ENCODE assay signal across 18 cellular contexts in the genomic region with DNA sequence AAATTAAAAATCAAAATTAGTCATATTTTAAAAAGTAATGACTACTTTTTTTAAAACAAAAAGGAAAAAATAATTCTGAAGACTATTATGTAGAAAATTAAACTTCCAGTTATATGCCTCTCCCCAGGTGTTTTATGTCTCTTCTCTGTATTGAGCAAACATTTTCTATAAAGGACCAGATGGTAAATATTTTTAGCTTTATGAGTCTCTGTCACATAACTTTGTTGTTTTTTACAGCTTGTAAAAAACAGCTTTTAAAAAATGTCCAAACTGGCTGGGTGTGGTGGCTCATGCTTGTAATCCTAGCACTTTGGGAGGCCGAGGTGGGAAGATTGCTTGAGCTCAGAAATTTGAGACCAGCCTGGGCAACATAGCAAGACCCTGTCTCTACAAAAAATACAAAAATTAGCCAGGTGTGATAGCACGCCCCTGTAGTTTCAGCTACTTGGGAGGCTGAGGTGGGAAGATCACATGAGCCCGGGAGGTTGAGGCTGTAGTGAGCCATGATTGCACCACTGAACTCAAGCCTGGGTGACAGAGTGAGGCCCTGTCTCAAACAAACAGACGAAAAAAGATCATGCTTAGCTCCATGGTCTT.
"Had no signal": no experiment of that assay in that cellular context is flagged by ENCODE, and none has a peak within 500 bp of the region (broad histone marks: within the 10 kb centered on the region; RNA-seq: fewer than 3 reads in every experiment).

No MANE protein-coding gene starts in this region.

- H3K4me1 ChIP-seq: colonic mucosa, gastrocnemius medialis, sigmoid colon had no signal

- H3K4me3 Mint-ChIP-seq: endodermal cell; naive thymus-derived CD8-positive, alpha-beta T cell had no signal

- ATAC-seq: gastrocnemius medialis; heart right ventricle; naive thymus-derived CD8-positive, alpha-beta T cell had no signal

- FAIRE-seq: endothelial cell of umbilical vein, islet of Langerhans had no signal

- H3K9me3 ChIP-seq: colonic mucosa, gastrocnemius medialis, heart right ventricle, neutrophil, sigmoid colon had no signal

- H3K9me3 Mint-ChIP-seq: endodermal cell; naive thymus-derived CD8-positive, alpha-beta T cell had no signal

- H3K4me3 ChIP-seq: colonic mucosa, gastrocnemius medialis, heart right ventricle, sigmoid colon, skin epidermis had no signal

- DNase-seq: colonic mucosa; dermis blood vessel endothelial cell; endodermal cell; erythroblast; gastrocnemius medialis; heart right ventricle; hypothalamus; kidney glomerular epithelial cell; mammary epithelial cell; naive thymus-derived CD8-positive, alpha-beta T cell; sigmoid colon; stimulated activated CD4-positive, alpha-beta T cell treated with anti-CD3 and anti-CD28 coated beads, Interleukin-12 subunit alpha, Interleukin-12 subunit beta, amount 100 ng/mL, for 4 hours; stimulated activated naive CD4-positive, alpha-beta T cell treated with Interleukin-2 at 50 U/mL for 16 hours; trophoblast cell had no signal

- H3K27ac ChIP-seq: colonic mucosa, gastrocnemius medialis, heart right ventricle, neutrophil, sigmoid colon, skin epidermis had no signal

- H3K27me3 Mint-ChIP-seq: naive thymus-derived CD8-positive, alpha-beta T cell had no signal

- H3K27me3 ChIP-seq: colonic mucosa, gastrocnemius medialis, heart right ventricle, neutrophil, sigmoid colon had no signal
